Comparison of ENCODE assay signal across 33 cellular contexts in genomic region chr6:19694697-19695096, GRCh38.
"Had no signal": no experiment of that assay in that cellular context is flagged by ENCODE, and none has a peak within 500 bp of the region (broad histone marks: within the 10 kb centered on the region; RNA-seq: fewer than 3 reads in every experiment).

No MANE protein-coding gene starts in this region.

- H3K4me1 Mint-ChIP-seq: activated CD4-positive, alpha-beta T cell treated with anti-CD3 and anti-CD28 coated beads for 36 hours; activated CD4-positive, alpha-beta T cell treated with anti-CD3 and anti-CD28 coated beads, Interleukin-2, amount 10 ng/mL, durations not matched to agents 24 days and 14 days; activated CD8-positive, alpha-beta memory T cell treated with anti-CD3 and anti-CD28 coated beads, Interleukin-2, amount 10 ng/mL, durations not matched to agents 7 days and 5 days; activated naive CD4-positive, alpha-beta T cell treated with anti-CD3 and anti-CD28 coated beads, Interleukin-2, amount 50 U/mL, for 24 hours; activated naive CD8-positive, alpha-beta T cell treated with anti-CD3 and anti-CD28 coated beads for 36 hours; activated naive CD8-positive, alpha-beta T cell treated with anti-CD3 and anti-CD28 coated beads, Interleukin-2, amount 50 U/mL, for 24 hours had no signal

- H3K27ac Mint-ChIP-seq: activated CD4-positive, alpha-beta memory T cell treated with anti-CD3 and anti-CD28 coated beads for 36 hours; activated CD4-positive, alpha-beta T cell treated with anti-CD3 and anti-CD28 coated beads for 36 hours; activated CD4-positive, alpha-beta T cell treated with anti-CD3 and anti-CD28 coated beads, Interleukin-2, amount 10 ng/mL, durations not matched to agents 24 days and 14 days; activated CD8-positive, alpha-beta memory T cell treated with anti-CD3 and anti-CD28 coated beads, Interleukin-2, amount 10 ng/mL, durations not matched to agents 7 days and 5 days; activated CD8-positive, alpha-beta T cell treated with anti-CD3 and anti-CD28 coated beads, Interleukin-2, amount 10 ng/mL, durations not matched to agents 7 days and 5 days; activated naive CD4-positive, alpha-beta T cell treated with anti-CD3 and anti-CD28 coated beads for 36 hours; activated naive CD4-positive, alpha-beta T cell treated with anti-CD3 and anti-CD28 coated beads, Interleukin-2, amount 50 U/mL, for 24 hours; activated naive CD8-positive, alpha-beta T cell treated with anti-CD3 and anti-CD28 coated beads for 36 hours; activated naive CD8-positive, alpha-beta T cell treated with anti-CD3 and anti-CD28 coated beads, Interleukin-2, amount 50 U/mL, for 24 hours; activated T-helper 1 cell treated with anti-CD3 and anti-CD28 coated beads, Interleukin-12 subunit alpha, Interleukin-12 subunit beta, Interleukin-2, Interleukin-4 antibody, amounts not matched to agents 30 ng/mL and 10 ng/mL and 1 ng/mL, durations not matched to agents 14 hours and 24 hours and 36 hours; activated T-helper 2 cell treated with anti-CD3 and anti-CD28 coated beads, Interferon-gamma antibody, Interleukin-2, Interleukin-4, amounts not matched to agents 10 μg/mL and 5 μg/mL and 100 μg/mL, durations not matched to agents 14 hours and 24 hours and 36 hours; effector memory CD8-positive, alpha-beta T cell had no signal

- H3K9me3 Mint-ChIP-seq: activated CD4-positive, alpha-beta T cell treated with anti-CD3 and anti-CD28 coated beads, Interleukin-2, amount 10 ng/mL, durations not matched to agents 24 days and 14 days; activated naive CD4-positive, alpha-beta T cell treated with anti-CD3 and anti-CD28 coated beads for 36 hours; activated naive CD8-positive, alpha-beta T cell treated with anti-CD3 and anti-CD28 coated beads for 36 hours; activated T-helper 1 cell treated with anti-CD3 and anti-CD28 coated beads, Interleukin-12 subunit alpha, Interleukin-12 subunit beta, Interleukin-2, Interleukin-4 antibody, amounts not matched to agents 30 ng/mL and 10 ng/mL and 1 ng/mL, durations not matched to agents 14 hours and 24 hours and 36 hours had no signal

- FAIRE-seq: colon had no signal

- H3K27ac ChIP-seq: adrenal gland, body of pancreas, esophagus muscularis mucosa, gastroesophageal sphincter, heart right ventricle had no signal

- H3K9me3 ChIP-seq: adrenal gland, body of pancreas, esophagus muscularis mucosa, gastroesophageal sphincter, heart right ventricle had no signal

- H3K36me3 Mint-ChIP-seq: activated CD4-positive, alpha-beta memory T cell treated with anti-CD3 and anti-CD28 coated beads for 36 hours; activated CD8-positive, alpha-beta memory T cell treated with anti-CD3 and anti-CD28 coated beads, Interleukin-2, amount 10 ng/mL, durations not matched to agents 7 days and 5 days; activated naive CD4-positive, alpha-beta T cell treated with anti-CD3 and anti-CD28 coated beads, Interleukin-2, amount 50 U/mL, for 24 hours; activated naive CD8-positive, alpha-beta T cell treated with anti-CD3 and anti-CD28 coated beads for 36 hours had no signal

- H3K4me3 Mint-ChIP-seq: activated CD4-positive, alpha-beta memory T cell treated with anti-CD3 and anti-CD28 coated beads for 36 hours; activated CD4-positive, alpha-beta T cell treated with anti-CD3 and anti-CD28 coated beads for 36 hours; activated CD4-positive, alpha-beta T cell treated with anti-CD3 and anti-CD28 coated beads, Interleukin-2, amount 10 ng/mL, durations not matched to agents 24 days and 14 days; activated CD8-positive, alpha-beta memory T cell treated with anti-CD3 and anti-CD28 coated beads, Interleukin-2, amount 10 ng/mL, durations not matched to agents 7 days and 5 days; activated CD8-positive, alpha-beta T cell treated with anti-CD3 and anti-CD28 coated beads, Interleukin-2, amount 10 ng/mL, durations not matched to agents 7 days and 5 days; activated naive CD4-positive, alpha-beta T cell treated with anti-CD3 and anti-CD28 coated beads for 36 hours; activated naive CD4-positive, alpha-beta T cell treated with anti-CD3 and anti-CD28 coated beads, Interleukin-2, amount 50 U/mL, for 24 hours; activated naive CD8-positive, alpha-beta T cell treated with anti-CD3 and anti-CD28 coated beads for 36 hours; activated naive CD8-positive, alpha-beta T cell treated with anti-CD3 and anti-CD28 coated beads, Interleukin-2, amount 50 U/mL, for 24 hours; activated T-helper 1 cell treated with anti-CD3 and anti-CD28 coated beads, Interleukin-12 subunit alpha, Interleukin-12 subunit beta, Interleukin-2, Interleukin-4 antibody, amounts not matched to agents 30 ng/mL and 10 ng/mL and 1 ng/mL, durations not matched to agents 14 hours and 24 hours and 36 hours; effector memory CD8-positive, alpha-beta T cell had no signal

- H3K4me3 ChIP-seq: adrenal gland, body of pancreas, esophagus muscularis mucosa, gastroesophageal sphincter, heart right ventricle had no signal

- H3K36me3 ChIP-seq: adrenal gland, esophagus muscularis mucosa, gastroesophageal sphincter, heart right ventricle had no signal

- DNase-seq: activated CD4-positive, alpha-beta memory T cell treated with anti-CD3 and anti-CD28 coated beads for 36 hours; activated CD4-positive, alpha-beta T cell treated with anti-CD3 and anti-CD28 coated beads for 36 hours; activated CD4-positive, alpha-beta T cell treated with anti-CD3 and anti-CD28 coated beads, Interleukin-2, amount 10 ng/mL, durations not matched to agents 24 days and 14 days; activated CD4-positive, CD25-positive, alpha-beta regulatory T cell; activated CD4-positive, CD25-positive, alpha-beta regulatory T cell treated with anti-CD3 and anti-CD28 coated beads, Interleukin-2, amount 50 U/mL, for 72 hours; activated CD8-positive, alpha-beta memory T cell treated with anti-CD3 and anti-CD28 coated beads, Interleukin-2, amount 10 ng/mL, durations not matched to agents 7 days and 5 days; activated CD8-positive, alpha-beta memory T cell treated with anti-CD3 and anti-CD28 coated beads, Interleukin-2, amount 50 U/mL, for 4 hours; activated CD8-positive, alpha-beta T cell treated with anti-CD3 and anti-CD28 coated beads, Interleukin-2, amount 10 ng/mL, durations not matched to agents 7 days and 5 days; activated effector memory CD4-positive, alpha-beta T cell treated with anti-CD3 and anti-CD28 coated beads, Interleukin-2, amount 50 U/mL, for 16 hours; activated naive CD4-positive, alpha-beta T cell treated with anti-CD3 and anti-CD28 coated beads for 36 hours; activated naive CD8-positive, alpha-beta T cell treated with anti-CD3 and anti-CD28 coated beads for 36 hours; activated naive CD8-positive, alpha-beta T cell treated with anti-CD3 and anti-CD28 coated beads, Interleukin-2, amount 50 U/mL, for 24 hours; activated T-cell treated with anti-CD3 and anti-CD28 coated beads, Interleukin-2, amount 50 U/mL, for 1 hour; activated T-cell treated with anti-CD3 and anti-CD28 coated beads, Interleukin-2, amount 50 U/mL, for 48 hours; adrenal gland; amygdala; aorta; body of pancreas; caudate nucleus; cortex of kidney; dermis blood vessel endothelial cell; effector CD4-positive, alpha-beta T cell; effector memory CD8-positive, alpha-beta T cell; erythroblast; foreskin melanocyte; heart right ventricle; T-helper 2 cell had no signal

- H3K27me3 ChIP-seq: body of pancreas, esophagus muscularis mucosa, gastroesophageal sphincter had no signal

- H3K4me1 ChIP-seq: adrenal gland had no signal

- ATAC-seq: activated CD4-positive, alpha-beta T cell treated with anti-CD3 and anti-CD28 coated beads for 36 hours; activated CD8-positive, alpha-beta memory T cell treated with anti-CD3 and anti-CD28 coated beads, Interleukin-2, amount 10 ng/mL, durations not matched to agents 7 days and 5 days; activated CD8-positive, alpha-beta T cell treated with anti-CD3 and anti-CD28 coated beads, Interleukin-2, amount 10 ng/mL, durations not matched to agents 7 days and 5 days; activated naive CD8-positive, alpha-beta T cell treated with anti-CD3 and anti-CD28 coated beads, Interleukin-2, amount 50 U/mL, for 24 hours; body of pancreas; effector memory CD8-positive, alpha-beta T cell; gastroesophageal sphincter; heart right ventricle had no signal
